In the genomic region with DNA sequence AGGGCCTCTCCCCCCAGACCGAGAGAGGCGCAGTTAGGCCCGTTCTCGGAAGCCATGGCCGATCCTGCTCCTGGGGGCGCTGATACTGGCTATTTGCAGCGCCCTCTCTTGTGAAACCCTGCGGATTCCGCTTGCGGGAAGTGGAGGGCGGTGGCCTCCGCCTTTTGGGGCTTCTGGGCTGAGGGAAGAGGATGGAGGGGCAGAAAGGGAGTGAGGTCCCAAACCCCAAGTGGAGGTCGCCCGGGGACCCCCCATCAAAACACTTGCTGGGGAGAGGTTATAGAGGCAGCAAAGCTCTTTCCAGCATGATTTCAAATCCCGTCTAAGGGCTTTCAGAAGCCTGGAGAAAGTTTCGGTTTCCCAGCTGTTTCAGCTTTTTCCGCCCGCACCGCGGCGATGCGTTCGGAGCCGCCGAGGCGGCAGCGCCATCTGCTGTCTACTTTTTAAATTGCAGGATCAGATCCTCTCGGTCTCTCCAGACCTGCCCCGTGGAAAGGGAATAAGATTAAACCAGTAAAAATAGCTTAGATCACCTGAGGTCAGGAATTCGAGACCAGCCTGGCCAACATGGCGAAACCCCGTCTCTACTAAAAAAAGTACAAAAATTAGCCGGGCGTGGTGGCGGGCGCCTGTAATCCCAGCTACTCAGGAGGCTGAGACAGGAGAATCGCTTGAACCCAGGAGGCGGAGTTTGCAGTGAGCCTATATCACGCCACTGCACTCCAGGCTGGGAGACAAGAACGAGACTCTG, we compare ENCODE assay signal across 8 cellular contexts. TPM values are rescaled to one million over a fixed set of nuclear protein-coding genes. Genes with fewer than 3 reads are reported as not detected.
DNase-seq lines count a peak whose midpoint lies in the region; ATAC-seq and TF ChIP-seq lines count a peak whose summit lies in the region.

No MANE protein-coding gene starts in this region.

- peaks cover 27 to 33% of the 10 kb centered on the region in 2 donors for H3K36me3 Mint-ChIP-seq in CD14-positive monocyte
- peaks cover 5% of the 10 kb centered on the region; the same call in 1 of the 3 replicates for H3K36me3 Mint-ChIP-seq in GM23338 (ENCODE audit: low read depth)
- peaks cover 35% of the 10 kb centered on the region for H3K36me3 Mint-ChIP-seq in activated CD8-positive, alpha-beta T cell treated with anti-CD3 and anti-CD28 coated beads, Interleukin-2, amount 10 ng/mL, durations not matched to agents 7 days and 5 days (ENCODE audit: low read depth)

- TF ChIP-seq CTCF in CD14-positive monocyte (IDR thresholded peaks at IDR 0.05), result peak; percentile 94
- peak; percentile 81 to 87 for TF ChIP-seq CTCF in GM23338 (conservative IDR thresholded peaks at IDR 0.05; ENCODE audit: low read depth in 2 of 2)
- TF ChIP-seq CTCF in lung (IDR thresholded peaks at IDR 0.05; ENCODE audit: control extremely low read depth, extremely low read depth), result peak; percentile 87

- no peaks in the 10 kb centered on the region for H3F3A ChIP-seq in GM23338 (replicated peaks; ENCODE audit: low read depth)

- H3K36me3 ChIP-seq in GM23338 (ENCODE audit: insufficient read depth) (no peaks in the 10 kb centered on the region), lung (ENCODE audit: control insufficient read depth in 2 of 2, insufficient read depth in 2 of 2, low read length in 2 of 2) (no peaks in the 10 kb centered on the region)

- POLR2A ChIA-PET in activated CD8-positive, alpha-beta T cell treated with anti-CD3 and anti-CD28 coated beads, Interleukin-2, amount 10 ng/mL, durations not matched to agents 7 days and 5 days (lab: Charles Lee), result interaction anchor here (0.6 to 4.9 kb wide), 9 partner anchors 17 to 640 kb away, joined by 3 to 61 read pairs (median 3); partner anchors contain the start of genes CYLD and SNX20

- H3K27me3 ChIP-seq in GM23338 (ENCODE audit: insufficient read depth), result 0 out of 2 replicates have a peak, but pooled peaks cover 6% of the 10 kb centered on the region
- no peaks in the 10 kb centered on the region for H3K27me3 ChIP-seq in lung (ENCODE audit: control insufficient read depth, insufficient read depth)

- CTCF ChIA-PET in activated CD8-positive, alpha-beta T cell treated with anti-CD3 and anti-CD28 coated beads, Interleukin-2, amount 10 ng/mL, durations not matched to agents 7 days and 5 days (lab: Charles Lee), result interaction anchor here (0.6 to 28.0 kb wide), 79 partner anchors 10 to 640 kb away, joined by 3 to 567 read pairs (median 5); partner anchors contain the start of genes CNEP1R1, CYLD, HEATR3 and NKD1

- no peaks in the 10 kb centered on the region for H3K9me3 ChIP-seq in lung (ENCODE audit: control insufficient read depth in 2 of 2, insufficient read depth in 1 of 2, low read length in 1 of 2)

- H3K27ac ChIP-seq in GM23338 (ENCODE audit: low read depth) (no peak overlapping the region), lung (ENCODE audit: low read depth in 1 of 2, low read length in 1 of 2) (peak overlapping the region; percentile 5 to 40)

- H3K4me3 ChIP-seq in GM23338, result peak overlapping the region; percentile 55
- H3K4me3 ChIP-seq in lung, result peak overlapping the region; percentile 19

- WGBS in lung, 2 donors, result 15 to 16% methylated on average over 40 of the region's 40 CpGs

- H3K79me2 ChIP-seq in GM23338 (replicated peaks; ENCODE audit: insufficient read depth), result no peaks in the 10 kb centered on the region

- ATAC-seq in GM23338 (peak; percentile 84), lung (ENCODE audit: insufficient read depth, low FRiP score) (peak; percentile 94), GM21786 (IDR thresholded peaks at IDR 0.05; ENCODE audit: unreplicated experiment) (no peak)
- peak; percentile 56 for ATAC-seq in activated CD8-positive, alpha-beta T cell treated with anti-CD3 and anti-CD28 coated beads, Interleukin-2, amount 10 ng/mL, durations not matched to agents 7 days and 5 days

- H3K9me2 ChIP-seq in GM23338 (ENCODE audit: insufficient read depth), result 0 out of 2 replicates have a peak, but pooled peaks cover 2% of the 10 kb centered on the region

- peaks cover 0 to 2% (median 1%) of the 10 kb centered on the region in 3 donors for H3K27me3 Mint-ChIP-seq in CD14-positive monocyte (ENCODE audit: low read depth in 3 of 3)
- peaks cover 3% of the 10 kb centered on the region for H3K27me3 Mint-ChIP-seq in GM23338 (ENCODE audit: insufficient read depth, low read depth, poor library complexity)
- no peaks in the 10 kb centered on the region for H3K27me3 Mint-ChIP-seq in activated CD8-positive, alpha-beta T cell treated with anti-CD3 and anti-CD28 coated beads, Interleukin-2, amount 10 ng/mL, durations not matched to agents 7 days and 5 days (ENCODE audit: low read depth)

- peaks cover 41% of the 10 kb centered on the region for H3K4me1 Mint-ChIP-seq in CD14-positive monocyte
- peaks cover 10% of the 10 kb centered on the region for H3K4me1 Mint-ChIP-seq in GM23338
- H3K4me1 Mint-ChIP-seq in activated CD8-positive, alpha-beta T cell treated with anti-CD3 and anti-CD28 coated beads, Interleukin-2, amount 10 ng/mL, durations not matched to agents 7 days and 5 days (ENCODE audit: low read depth), result peaks cover 49% of the 10 kb centered on the region

- peak overlapping the region; percentile 98 for H2AFZ ChIP-seq in GM23338

- no peaks in the 10 kb centered on the region for H3K4me1 ChIP-seq in GM23338 (ENCODE audit: insufficient read depth)
- H3K4me1 ChIP-seq in lung (ENCODE audit: control insufficient read depth in 2 of 2, insufficient read depth in 2 of 2, low read length in 2 of 2), result peaks cover 3 to 5% of the 10 kb centered on the region in 2 donors

- H3K4me3 Mint-ChIP-seq in CD14-positive monocyte (peak overlapping the region; percentile 88 to 91), GM23338 (peak overlapping the region; percentile 73)
- peak overlapping the region; percentile 64 for H3K4me3 Mint-ChIP-seq in activated CD8-positive, alpha-beta T cell treated with anti-CD3 and anti-CD28 coated beads, Interleukin-2, amount 10 ng/mL, durations not matched to agents 7 days and 5 days

- H4K20me1 ChIP-seq in GM23338 (replicated peaks; ENCODE audit: insufficient read depth), result no peaks in the 10 kb centered on the region

- intact Hi-C loops in CD14-positive monocyte (cut with micrococcal nuclease), result loop anchor here in 1 of 2 donors (5.0 to 10.0 kb wide), 3 partner anchors 118 to 453 kb away; partner anchors contain the start of genes BRD7 and NKD1

- DNase-seq in CD14-positive monocyte (ENCODE audit: low spot score), result peak; percentile 62
- peak; percentile 92 for DNase-seq in GM23338 (ENCODE audit: low spot score)
- DNase-seq in NCI-H526 treated with DMSO at 0.1 percent for 48 hours (lab: John Stamatoyannopoulos, UW), result peak; percentile 0
- peak; percentile 91 for DNase-seq in activated CD8-positive, alpha-beta T cell treated with anti-CD3 and anti-CD28 coated beads, Interleukin-2, amount 10 ng/mL, durations not matched to agents 7 days and 5 days
- peak; percentile 70 for DNase-seq in effector CD8-positive, alpha-beta T cell (lab: John Stamatoyannopoulos, UW)
- peak; percentile 86 for DNase-seq in lung (ENCODE audit: low spot score)
- DNase-seq in stimulated activated CD4-positive, alpha-beta T cell treated with anti-CD3 and anti-CD28 coated beads, Interleukin-4, amount 100 ng/mL, for 4 hours, result peak; percentile 76 to 79

- H3K27ac Mint-ChIP-seq in CD14-positive monocyte (peak overlapping the region; percentile 88 to 95 (median 91)), GM23338 (no peak overlapping the region; the same call in 1 of the 2 replicates)
- peak overlapping the region; percentile 87 for H3K27ac Mint-ChIP-seq in activated CD8-positive, alpha-beta T cell treated with anti-CD3 and anti-CD28 coated beads, Interleukin-2, amount 10 ng/mL, durations not matched to agents 7 days and 5 days

- H3K4me2 ChIP-seq in GM23338, result peak overlapping the region; percentile 78

- peaks cover 0 to 5% (median 5%) of the 10 kb centered on the region in 7 donors for H3K9me3 Mint-ChIP-seq in CD14-positive monocyte
- peaks cover 5% of the 10 kb centered on the region; the same call in 2 of the 3 replicates for H3K9me3 Mint-ChIP-seq in GM23338
- H3K9me3 Mint-ChIP-seq in activated CD8-positive, alpha-beta T cell treated with anti-CD3 and anti-CD28 coated beads, Interleukin-2, amount 10 ng/mL, durations not matched to agents 7 days and 5 days (ENCODE audit: insufficient read depth), result no peaks in the 10 kb centered on the region

RNA-seq across cellular contexts. Expression of gene SNX20, which starts 15.8 kb away (rescaled TPM):
- polyA plus RNA-seq in CD14-positive monocyte (10 to 100 TPM; 51.0 to 83.2 TPM), GM23338 (2016; fragmentation: Nextera tagmentation; extraction: Ambion mirVana) (not detected in 2 replicates), lung (10 to 100 TPM in 1 of 2 donors, 1 to 10 TPM in 1; 4.1 to 14.9 TPM)
- not detected in 2 replicates for total RNA-seq in GM23338 (2014; rRNA removed; shearing (Covaris generic))
- 10 to 100 TPM; 64.8 to 65.3 TPM for total RNA-seq in activated CD8-positive, alpha-beta T cell treated with anti-CD3 and anti-CD28 coated beads, Interleukin-2, amount 10 ng/mL, durations not matched to agents 7 days and 5 days
- 10 to 100 TPM in 1 of 2 donors, 1 to 10 TPM in 1; 3.1 to 14.8 TPM for total RNA-seq in lung

RNA-seq across cellular contexts. Expression of gene NOD2, which starts 28.1 kb away (rescaled TPM):
- polyA plus RNA-seq in CD14-positive monocyte, result 10 to 100 TPM; 18.5 to 29.7 TPM
- total RNA-seq in GM23338 (2014; rRNA removed; shearing (Covaris generic)), result 0.66 and 3.3 TPM in 2 replicates
- 0.12 and 0.27 TPM in 2 replicates for polyA plus RNA-seq in GM23338 (2016; fragmentation: Nextera tagmentation; extraction: Ambion mirVana)
- total RNA-seq in activated CD8-positive, alpha-beta T cell treated with anti-CD3 and anti-CD28 coated beads, Interleukin-2, amount 10 ng/mL, durations not matched to agents 7 days and 5 days, result 1 to 10 TPM; 1.6 to 1.7 TPM
- total RNA-seq in lung, result 10 to 100 TPM in 1 of 2 donors, 1 to 10 TPM in 1; 4.3 to 14.1 TPM
- 1 to 10 TPM; 2.1 to 7.5 TPM for polyA plus RNA-seq in lung

Comparison
In these comparisons a context has a peak if more than half of its experiments do, and no peak if none do; other contexts are left out.
1. DNase-seq: peak in every context shown above with its lines; median percentile 92 in GM23338; 91 in activated CD8-positive, alpha-beta T cell treated with anti-CD3 and anti-CD28 coated beads, Interleukin-2, amount 10 ng/mL, durations not matched to agents 7 days and 5 days; 86 in lung; 78 in stimulated activated CD4-positive, alpha-beta T cell treated with anti-CD3 and anti-CD28 coated beads, Interleukin-4, amount 100 ng/mL, for 4 hours; 70 in effector CD8-positive, alpha-beta T cell; 62 in CD14-positive monocyte; 0 in NCI-H526 treated with DMSO at 0.1 percent for 48 hours.
2. RNA of gene SNX20, which starts 15.8 kb away (total RNA-seq): 64.8 to 65.3 TPM in activated CD8-positive, alpha-beta T cell treated with anti-CD3 and anti-CD28 coated beads, Interleukin-2, amount 10 ng/mL, durations not matched to agents 7 days and 5 days; 3.1 to 14.8 TPM in lung and not detected in GM23338; every median in the first group is over 4 times any median in the second.
3. Peak in every context shown above with its lines, with median percentiles within 50 percentile points of each other: H3K4me3 Mint-ChIP-seq and CTCF ChIP-seq.